In the genomic region with DNA sequence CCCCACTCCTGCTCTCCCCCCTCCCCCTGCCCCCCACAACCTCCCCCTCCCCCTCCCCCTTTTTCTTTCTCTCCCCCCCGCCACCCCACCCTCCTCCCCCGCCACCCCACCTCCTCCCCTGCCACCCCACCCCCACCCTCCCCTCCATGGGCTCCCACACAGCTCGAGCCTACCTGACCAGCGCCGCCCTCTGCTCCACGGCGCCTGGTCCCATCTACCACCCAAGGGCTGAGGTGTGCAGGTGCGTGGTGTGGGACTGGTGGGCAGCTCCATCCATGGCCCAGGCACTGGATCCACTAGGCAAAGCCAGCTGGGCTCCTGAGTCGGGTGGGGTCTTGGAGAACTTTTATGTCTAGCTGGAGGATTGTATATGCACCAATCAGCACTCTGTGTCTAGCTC, we compare ENCODE assay signal across 35 cellular contexts.
"Had no signal": no experiment of that assay in that cellular context is flagged by ENCODE, and none has a peak within 500 bp of the region (broad histone marks: within the 10 kb centered on the region; RNA-seq: fewer than 3 reads in every experiment).

No MANE protein-coding gene starts in this region.

- H3K27ac Mint-ChIP-seq: activated naive CD4-positive, alpha-beta T cell treated with anti-CD3 and anti-CD28 coated beads for 36 hours; activated naive CD4-positive, alpha-beta T cell treated with anti-CD3 and anti-CD28 coated beads, Interleukin-2, amount 10 ng/mL, durations not matched to agents 7 days and 5 days; activated naive CD4-positive, alpha-beta T cell treated with anti-CD3 and anti-CD28 coated beads, Interleukin-2, amount 50 U/mL, for 24 hours; activated naive CD4-positive, alpha-beta T cell treated with anti-CD3 and anti-CD28 coated beads, Interleukin-2, amount 50 U/mL, for 72 hours; activated naive CD8-positive, alpha-beta T cell; activated naive CD8-positive, alpha-beta T cell treated with anti-CD3 and anti-CD28 coated beads for 36 hours; activated naive CD8-positive, alpha-beta T cell treated with anti-CD3 and anti-CD28 coated beads, Interleukin-2, amount 10 ng/mL, durations not matched to agents 7 days and 5 days; activated naive CD8-positive, alpha-beta T cell treated with anti-CD3 and anti-CD28 coated beads, Interleukin-2, amount 50 U/mL, for 24 hours; activated T-cell treated with anti-CD3 and anti-CD28 coated beads, Interleukin-2, amount 50 U/mL, for 24 hours; activated T-cell treated with anti-CD3 and anti-CD28 coated beads, Interleukin-2, amount 50 U/mL, for 72 hours; activated T-helper 1 cell treated with anti-CD3 and anti-CD28 coated beads, Interleukin-12 subunit alpha, Interleukin-12 subunit beta, Interleukin-2, Interleukin-4 antibody, amounts not matched to agents 30 ng/mL and 10 ng/mL and 1 ng/mL, durations not matched to agents 14 hours and 24 hours and 36 hours; activated T-helper 17 cell treated with anti-CD3 and anti-CD28 coated beads, Interleukin-2, amount 50 U/mL, for 72 hours; activated T-helper 2 cell treated with anti-CD3 and anti-CD28 coated beads, Interferon-gamma antibody, Interleukin-2, Interleukin-4, amounts not matched to agents 10 μg/mL and 5 μg/mL and 100 μg/mL, durations not matched to agents 14 hours and 24 hours and 36 hours; brain had no signal

- H3K9me3 Mint-ChIP-seq: activated naive CD4-positive, alpha-beta T cell treated with anti-CD3 and anti-CD28 coated beads for 36 hours; activated naive CD4-positive, alpha-beta T cell treated with anti-CD3 and anti-CD28 coated beads, Interleukin-2, amount 50 U/mL, for 24 hours; activated naive CD4-positive, alpha-beta T cell treated with anti-CD3 and anti-CD28 coated beads, Interleukin-2, amount 50 U/mL, for 72 hours; activated naive CD8-positive, alpha-beta T cell treated with anti-CD3 and anti-CD28 coated beads for 36 hours; activated T-cell treated with anti-CD3 and anti-CD28 coated beads, Interleukin-2, amount 50 U/mL, for 24 hours; activated T-cell treated with anti-CD3 and anti-CD28 coated beads, Interleukin-2, amount 50 U/mL, for 4 hours; activated T-cell treated with anti-CD3 and anti-CD28 coated beads, Interleukin-2, amount 50 U/mL, for 72 hours; activated T-helper 17 cell treated with anti-CD3 and anti-CD28 coated beads, Interleukin-2, amount 50 U/mL, for 72 hours; activated T-helper 2 cell treated with anti-CD3 and anti-CD28 coated beads, Interferon-gamma antibody, Interleukin-2, Interleukin-4, amounts not matched to agents 10 μg/mL and 5 μg/mL and 100 μg/mL, durations not matched to agents 14 hours and 24 hours and 36 hours; central memory CD8-positive, alpha-beta T cell had no signal

- DNase-seq: activated effector memory CD4-positive, alpha-beta T cell treated with anti-CD3 and anti-CD28 coated beads, Interleukin-2, amount 50 U/mL, for 16 hours; activated effector memory CD4-positive, alpha-beta T cell treated with Interleukin-2 at 50 U/mL for 16 hours; activated gamma-delta T cell; activated gamma-delta T cell treated with Interleukin-2 at 50 U/mL for 16 hours; activated naive CD4-positive, alpha-beta T cell; activated naive CD4-positive, alpha-beta T cell treated with anti-CD3 and anti-CD28 coated beads for 36 hours; activated naive CD4-positive, alpha-beta T cell treated with anti-CD3 and anti-CD28 coated beads, Interleukin-2, amount 10 ng/mL, durations not matched to agents 7 days and 5 days; activated naive CD4-positive, alpha-beta T cell treated with anti-CD3 and anti-CD28 coated beads, Interleukin-2, amount 50 U/mL, for 16 hours; activated naive CD4-positive, alpha-beta T cell treated with Interleukin-2 at 50 U/mL for 16 hours; activated naive CD8-positive, alpha-beta T cell treated with anti-CD3 and anti-CD28 coated beads for 36 hours; activated naive CD8-positive, alpha-beta T cell treated with anti-CD3 and anti-CD28 coated beads, Interleukin-2, amount 10 ng/mL, durations not matched to agents 7 days and 5 days; activated naive CD8-positive, alpha-beta T cell treated with anti-CD3 and anti-CD28 coated beads, Interleukin-2, amount 50 U/mL, for 24 hours; activated T-cell treated with anti-CD3 and anti-CD28 coated beads, Interleukin-2, amount 50 U/mL, for 1 hour; activated T-cell treated with anti-CD3 and anti-CD28 coated beads, Interleukin-2, amount 50 U/mL, for 24 hours; activated T-cell treated with anti-CD3 and anti-CD28 coated beads, Interleukin-2, amount 50 U/mL, for 4 hours; activated T-cell treated with anti-CD3 and anti-CD28 coated beads, Interleukin-2, amount 50 U/mL, for 48 hours; activated T-cell treated with anti-CD3 and anti-CD28 coated beads, Interleukin-2, amount 50 U/mL, for 72 hours; adrenal gland; amniotic stem cell; amygdala; anterior cingulate cortex; aorta; body of pancreas; brain microvascular endothelial cell; caudate nucleus; central memory CD4-positive, alpha-beta T cell; cerebellar nuclear complex had no signal

- H3K27me3 Mint-ChIP-seq: brain had no signal

- ATAC-seq: activated naive CD4-positive, alpha-beta T cell treated with anti-CD3 and anti-CD28 coated beads, Interleukin-2, amount 50 U/mL, for 72 hours; activated naive CD8-positive, alpha-beta T cell treated with anti-CD3 and anti-CD28 coated beads, Interleukin-2, amount 50 U/mL, for 24 hours; activated T-cell treated with anti-CD3 and anti-CD28 coated beads, Interleukin-2, amount 50 U/mL, for 4 hours; activated T-cell treated with anti-CD3 and anti-CD28 coated beads, Interleukin-2, amount 50 U/mL, for 72 hours; activated T-helper 17 cell treated with anti-CD3 and anti-CD28 coated beads, Interleukin-2, amount 50 U/mL, for 72 hours; body of pancreas had no signal

- H3K4me1 Mint-ChIP-seq: activated naive CD4-positive, alpha-beta T cell treated with anti-CD3 and anti-CD28 coated beads, Interleukin-2, amount 10 ng/mL, durations not matched to agents 7 days and 5 days; activated naive CD4-positive, alpha-beta T cell treated with anti-CD3 and anti-CD28 coated beads, Interleukin-2, amount 50 U/mL, for 24 hours; activated naive CD8-positive, alpha-beta T cell treated with anti-CD3 and anti-CD28 coated beads, Interleukin-2, amount 50 U/mL, for 24 hours; activated T-helper 17 cell treated with anti-CD3 and anti-CD28 coated beads, Interleukin-2, amount 50 U/mL, for 72 hours; brain; central memory CD8-positive, alpha-beta T cell had no signal

- H3K4me3 Mint-ChIP-seq: activated naive CD4-positive, alpha-beta T cell treated with anti-CD3 and anti-CD28 coated beads for 36 hours; activated naive CD4-positive, alpha-beta T cell treated with anti-CD3 and anti-CD28 coated beads, Interleukin-2, amount 10 ng/mL, durations not matched to agents 7 days and 5 days; activated naive CD4-positive, alpha-beta T cell treated with anti-CD3 and anti-CD28 coated beads, Interleukin-2, amount 50 U/mL, for 24 hours; activated naive CD8-positive, alpha-beta T cell; activated naive CD8-positive, alpha-beta T cell treated with anti-CD3 and anti-CD28 coated beads for 36 hours; activated naive CD8-positive, alpha-beta T cell treated with anti-CD3 and anti-CD28 coated beads, Interleukin-2, amount 10 ng/mL, durations not matched to agents 7 days and 5 days; activated naive CD8-positive, alpha-beta T cell treated with anti-CD3 and anti-CD28 coated beads, Interleukin-2, amount 50 U/mL, for 24 hours; activated T-cell treated with anti-CD3 and anti-CD28 coated beads, Interleukin-2, amount 50 U/mL, for 24 hours; activated T-cell treated with anti-CD3 and anti-CD28 coated beads, Interleukin-2, amount 50 U/mL, for 4 hours; activated T-cell treated with anti-CD3 and anti-CD28 coated beads, Interleukin-2, amount 50 U/mL, for 72 hours; activated T-helper 1 cell treated with anti-CD3 and anti-CD28 coated beads, Interleukin-12 subunit alpha, Interleukin-12 subunit beta, Interleukin-2, Interleukin-4 antibody, amounts not matched to agents 30 ng/mL and 10 ng/mL and 1 ng/mL, durations not matched to agents 14 hours and 24 hours and 36 hours; activated T-helper 17 cell treated with anti-CD3 and anti-CD28 coated beads, Interleukin-2, amount 50 U/mL, for 72 hours; brain; central memory CD8-positive, alpha-beta T cell had no signal
